8 cellular contexts compared by ENCODE assay signal in genomic region chr10:79202188-79203013, GRCh38.
DNase-seq lines count a peak whose midpoint lies in the region; ATAC-seq, FAIRE-seq and TF ChIP-seq lines count a peak whose summit lies in the region.

No MANE protein-coding gene starts in this region.

- H2AFZ ChIP-seq in OCI-LY7 (ENCODE audit: low read length), result no peak overlapping the region

- no peaks in the 10 kb centered on the region for H4K20me1 ChIP-seq in OCI-LY7 (ENCODE audit: insufficient read depth, low read length)

- DNase-seq in A549 (ENCODE audit: low read depth in 1 of 2, low spot score in 1 of 2), result peak; percentile 41 to 57
- peak; percentile 48 for DNase-seq in GM12892 (ENCODE audit: insufficient read length)
- peak; percentile 71 for DNase-seq in OCI-LY7 (ENCODE audit: low spot score)
- DNase-seq in astrocyte of the cerebellum (ENCODE audit: low read depth), result no peak
- DNase-seq in transverse colon, result peak; percentile 38
- no peak for DNase-seq in NCI-H2081 treated with DMSO at 0.1 percent for 48 hours (lab: John Stamatoyannopoulos, UW)

- H3K4me2 ChIP-seq in A549, result no peak overlapping the region
- H3K4me2 ChIP-seq in OCI-LY7 (ENCODE audit: low read length), result no peak overlapping the region

- H3K4me1 ChIP-seq in A549, result peaks cover 11% of the 10 kb centered on the region
- H3K4me1 ChIP-seq in OCI-LY7 (ENCODE audit: insufficient read depth, low read length, poor library complexity, severe bottlenecking), result peaks cover 5% of the 10 kb centered on the region
- H3K4me1 ChIP-seq in liver (ENCODE audit: control insufficient read depth in 4 of 4, insufficient read depth in 4 of 4, low read length in 3 of 4), result no peaks in the 10 kb centered on the region
- peaks cover 0 to 3% (median 0%) of the 10 kb centered on the region in 4 donors for H3K4me1 ChIP-seq in transverse colon

- ATAC-seq in A549, result peak; percentile 57 to 82; a peak in 5 of 6 replicates
- ATAC-seq in HG03565 (IDR thresholded peaks at IDR 0.05; ENCODE audit: unreplicated experiment), result no peak

- no peaks in the 10 kb centered on the region for H3K36me3 ChIP-seq in OCI-LY7 (ENCODE audit: insufficient read depth, low read length)
- peaks cover 9 to 37% (median 10%) of the 10 kb centered on the region in 4 donors for H3K36me3 ChIP-seq in liver (ENCODE audit: control insufficient read depth in 4 of 4, insufficient read depth in 3 of 4, low read depth in 1 of 4, low read length in 3 of 4)
- H3K36me3 ChIP-seq in transverse colon, result peaks cover 0 to 18% (median 4%) of the 10 kb centered on the region in 4 donors

- 47% methylated on average over 8 of the region's 9 CpGs for WGBS in A549 (ENCODE audit: missing lambda C conversion rate)
- WGBS in liver, result 74% methylated on average over 9 of the region's 9 CpGs
- WGBS in transverse colon (ENCODE audit: low coverage in 1 of 2), 2 donors, result 50 to 100% methylated on average over 1 to 9 of the region's 9 CpGs

- POLR2A ChIA-PET in A549 (lab: Yijun Ruan, JAX) (no interaction called here), OCI-LY7 (lab: Charles Lee) (interaction anchor here (0.7 kb wide), 2 partner anchors 284 to 309 kb away, joined by 3 read pairs; no protein-coding TSS in a partner anchor)

- TF ChIP-seq POLR2A in A549 (IDR thresholded peaks at IDR 0.05; ENCODE audit: low read length), result no peak
- no peak for TF ChIP-seq POLR2A in GM12892 (IDR thresholded peaks at IDR 0.05; ENCODE audit: low read depth, low read length)
- no peak for TF ChIP-seq POLR2A in transverse colon (IDR thresholded peaks at IDR 0.05)

- no peaks in the 10 kb centered on the region for H3K9me2 ChIP-seq in OCI-LY7 (ENCODE audit: insufficient read depth, low read length)

- CTCF ChIA-PET in A549 (lab: Yijun Ruan, JAX) (interaction anchor here (0.6 to 8.6 kb wide), 24 partner anchors 7 to 1155 kb away, joined by 3 to 81 read pairs (median 3); no protein-coding TSS in a partner anchor), OCI-LY7 (lab: Charles Lee; ENCODE audit: unreplicated experiment) (interaction anchor here (0.6 to 1.3 kb wide), 5 partner anchors 9 to 1156 kb away, joined by 3 to 4 read pairs (median 3); no protein-coding TSS in a partner anchor)

- TF ChIP-seq EP300 in A549 (IDR thresholded peaks at IDR 0.05) (no peak), transverse colon (IDR thresholded peaks at IDR 0.05; ENCODE audit: low read depth) (no peak)

- no peak for FAIRE-seq in A549 (lab: Jason Lieb, UNC)
- FAIRE-seq in GM12892 (lab: Jason Lieb, UNC), result peak; percentile 63

- H3K9me3 ChIP-seq in A549 (no peaks in the 10 kb centered on the region), OCI-LY7 (ENCODE audit: low read length) (no peaks in the 10 kb centered on the region), liver (ENCODE audit: control insufficient read depth in 4 of 4, low read length in 3 of 4) (no peaks in the 10 kb centered on the region), transverse colon (no peaks in the 10 kb centered on the region)

- no peak overlapping the region for H3K27ac ChIP-seq in A549
- no peak overlapping the region for H3K27ac ChIP-seq in OCI-LY7 (ENCODE audit: low read depth, low read length, poor library complexity, severe bottlenecking)
- no peak overlapping the region for H3K27ac ChIP-seq in liver (ENCODE audit: low read depth in 1 of 2, low read length in 2 of 2)
- H3K27ac ChIP-seq in transverse colon, result peak overlapping the region in 2 of 4 donors; percentile 7 to 10

- H3K4me3 ChIP-seq in A549 (no peak overlapping the region), OCI-LY7 (ENCODE audit: low read depth, low read length, poor library complexity, severe bottlenecking) (no peak overlapping the region), astrocyte of the cerebellum (ENCODE audit: low read depth, low read length) (no peak overlapping the region), liver (ENCODE audit: low read depth in 1 of 3, low read length in 3 of 3) (no peak overlapping the region), transverse colon (no peak overlapping the region)

- peak; percentile 61 for TF ChIP-seq CTCF in A549 (IDR thresholded peaks at IDR 0.05)
- TF ChIP-seq CTCF in OCI-LY7 (conservative IDR thresholded peaks at IDR 0.05; ENCODE audit: low read length), result peak; percentile 85
- TF ChIP-seq CTCF in astrocyte of the cerebellum (IDR thresholded peaks at IDR 0.05; ENCODE audit: low read depth, low read length, missing control alignments), result peak; percentile 60
- peak; percentile 20 for TF ChIP-seq CTCF in liver (IDR thresholded peaks at IDR 0.05; ENCODE audit: low read depth, low read length, missing input control)
- peak in 3 of 5 experiments; percentile 27 to 30 (median 28) for TF ChIP-seq CTCF in transverse colon (IDR thresholded peaks at IDR 0.05)

- H3K27me3 ChIP-seq in liver (ENCODE audit: control insufficient read depth in 4 of 4, insufficient read depth in 4 of 4, low read length in 3 of 4) (no peaks in the 10 kb centered on the region), transverse colon (no peaks in the 10 kb centered on the region)

- no peaks in the 10 kb centered on the region for H3K79me2 ChIP-seq in OCI-LY7 (ENCODE audit: insufficient read depth, low read depth, low read length)

- intact Hi-C loops in OCI-LY7 (cut with micrococcal nuclease; ENCODE audit: unreplicated experiment), result no loop called here
- intact Hi-C loops in transverse colon (cut with DNase I; ENCODE audit: low total_unique reads), result loop anchor here (5.0 kb wide), 1 partner anchor 990 kb away; no protein-coding TSS in a partner anchor

- TF ChIP-seq RAD21 in A549 (conservative IDR thresholded peaks at IDR 0.05 in 1 of 2, IDR thresholded peaks at IDR 0.05 in 1 of 2) (peak; percentile 59 to 64), liver (IDR thresholded peaks at IDR 0.05) (peak in 1 of 2 donors; percentile 58)

- in situ Hi-C loops in astrocyte of the cerebellum (cut with HindIII; ENCODE audit: low sequenced_read_pairs) (no loop called here), transverse colon (cut with MboI; ENCODE audit: low pct_ligation_motif_present in 1 of 4, low pct_unique_long_range_greater_than_20kb in 1 of 4, low sequenced_read_pairs in 3 of 4) (loop anchor here in 1 of 4 donors (25.0 kb wide), 1 partner anchor 990 kb away; no protein-coding TSS in a partner anchor)

- H3K9ac ChIP-seq in liver (ENCODE audit: low read depth in 1 of 2, low read length in 2 of 2), result no peak overlapping the region

- BruUV-seq in OCI-LY7 (replicated peaks; lab: Mats Ljungman, UMichigan), result no TSS peak

TF ChIP-seq in A549, 52 proteins besides CTCF, POLR2A, EP300 and RAD21:
- TF ChIP-seq ELK1 (IDR thresholded peaks at IDR 0.05; ENCODE audit: low read depth, low read length) (no peak), SMC3 (IDR thresholded peaks at IDR 0.05) (peak; percentile 42; the same call in 2 of the 3 replicates)

TF ChIP-seq in liver, 16 proteins besides CTCF, POLR2A, EP300 and RAD21:
- no peak for TF ChIP-seq REST (IDR thresholded peaks at IDR 0.05)
TF ChIP-seq in liver: peak in this region for 0.

Comparison
In these comparisons a context has a peak if more than half of its experiments do, and no peak if none do; other contexts are left out.
1. DNase-seq: peak in A549 (2 of 2), GM12892 (single experiment), OCI-LY7 (single experiment) and transverse colon (single experiment); none in astrocyte of the cerebellum (single experiment) and NCI-H2081 treated with DMSO at 0.1 percent for 48 hours (single experiment).
2. CTCF ChIP-seq: peak in every context shown above with its lines; median percentile 85 in OCI-LY7; 61 in A549; 60 in astrocyte of the cerebellum; 28 in transverse colon; 20 in liver.